8 cellular contexts compared by ENCODE assay signal in genomic region chr7:112056409-112056808, GRCh38.
A peak's percentile ranks its signal among the peaks of the same experiment; 100 is the strongest.
DNase-seq lines count a peak whose midpoint lies in the region; ATAC-seq and TF ChIP-seq lines count a peak whose summit lies in the region.

No MANE protein-coding gene starts in this region.

- intact Hi-C loops in CD14-positive monocyte (cut with micrococcal nuclease), result no loop called here

- peak overlapping the region; percentile 39; the same call in 1 of the 2 replicates for H3K9ac ChIP-seq in KMS-11

- H3K4me2 ChIP-seq in KMS-11, result peak overlapping the region; percentile 73

- no peaks in the 10 kb centered on the region for H4K20me1 ChIP-seq in KMS-11 (ENCODE audit: insufficient read depth)

- peaks cover 0 to 3% (median 0%) of the 10 kb centered on the region in 7 donors for H3K9me3 Mint-ChIP-seq in CD14-positive monocyte

- peaks cover 0 to 1% (median 0%) of the 10 kb centered on the region in 3 donors for H3K27me3 Mint-ChIP-seq in CD14-positive monocyte (ENCODE audit: low read depth in 3 of 3)

- peaks cover 65% of the 10 kb centered on the region for H3K4me1 ChIP-seq in KMS-11 (ENCODE audit: low read depth, poor library complexity, severe bottlenecking)

- DNase-seq in DMS53 treated with DMSO at 0.1 percent for 48 hours (lab: John Stamatoyannopoulos, UW; ENCODE audit: unreplicated experiment) (peak; percentile 79), fibroblast of peridontal ligament (ENCODE audit: extremely low read depth) (peak; percentile 40), NCI-H774 (lab: John Stamatoyannopoulos, UW) (no peak), NCI-H2227 (lab: John Stamatoyannopoulos, UW; ENCODE audit: unreplicated experiment) (no peak), CD14-positive monocyte (ENCODE audit: low spot score) (no peak)

- H3K4me3 ChIP-seq in KMS-11 (IDR thresholded peaks at IDR 0.05; ENCODE audit: insufficient read depth, low read depth, low read length), result no peak overlapping the region

- no peaks in the 10 kb centered on the region for H3K36me3 ChIP-seq in KMS-11 (ENCODE audit: insufficient read depth)

- no peak overlapping the region for H3K27ac Mint-ChIP-seq in CD14-positive monocyte

- peak overlapping the region; percentile 80 for H3K27ac ChIP-seq in KMS-11

- peak; percentile 77 for ATAC-seq in GM21447 (IDR thresholded peaks at IDR 0.05; ENCODE audit: unreplicated experiment)
- no peak for ATAC-seq in HG02970 (IDR thresholded peaks at IDR 0.05; ENCODE audit: low FRiP score, unreplicated experiment)

- H3K36me3 Mint-ChIP-seq in CD14-positive monocyte, result no peaks in the 10 kb centered on the region

- no peaks in the 10 kb centered on the region for H3K27me3 ChIP-seq in KMS-11 (ENCODE audit: insufficient read depth, low read depth)

- 0 out of 2 replicates have a peak overlapping the region, but pooled peaks have one; percentile 27 for H2AFZ ChIP-seq in KMS-11 (ENCODE audit: low read depth)

- TF ChIP-seq CTCF in KMS-11 (conservative IDR thresholded peaks at IDR 0.05; ENCODE audit: low read depth, low read length) (no peak), CD14-positive monocyte (IDR thresholded peaks at IDR 0.05) (no peak)

- H3K79me2 ChIP-seq in KMS-11 (ENCODE audit: insufficient read depth, low read depth), result no peaks in the 10 kb centered on the region

- no peak overlapping the region for H3K4me3 Mint-ChIP-seq in CD14-positive monocyte

- H3K4me1 Mint-ChIP-seq in CD14-positive monocyte, result peaks cover 2% of the 10 kb centered on the region

Comparison
In these comparisons a context has a peak if more than half of its experiments do, and no peak if none do; other contexts are left out.
1. DNase-seq: peak in DMS53 treated with DMSO at 0.1 percent for 48 hours (single experiment) and fibroblast of peridontal ligament (single experiment); none in NCI-H774 (single experiment), NCI-H2227 (single experiment) and CD14-positive monocyte (single experiment).